In genomic region chr13:34462843-34463242, GRCh38 we compare ENCODE assay signal across 13 cellular contexts.
A peak's percentile ranks its signal among the peaks of the same experiment; 100 is the strongest.
DNase-seq lines count a peak whose midpoint lies in the region; TF ChIP-seq lines count a peak whose summit lies in the region.
"Had no signal": no experiment of that assay in that cellular context is flagged by ENCODE, and none has a peak within 500 bp of the region (broad histone marks: within the 10 kb centered on the region; RNA-seq: fewer than 3 reads in every experiment).

No MANE protein-coding gene starts in this region.

- DNase-seq in GM04504 (ENCODE audit: low read depth) (peak; percentile 30), SW480 (ENCODE audit: low spot score) (peak; percentile 28), foreskin fibroblast (peak; percentile 70 to 88), skeletal muscle cell (ENCODE audit: low read depth) (peak; percentile 2), KG1 (lab: John Stamatoyannopoulos, UW) (no peak), T-helper 9 cell (no peak), NCI-H82 (lab: John Stamatoyannopoulos, UW) (no peak), NCI-H1930 (lab: John Stamatoyannopoulos, UW) (no peak)
- DNase-seq: activated CD4-positive, CD25-positive, alpha-beta regulatory T cell treated with anti-CD3 and anti-CD28 coated beads, Interleukin-2, amount 50 U/mL, for 72 hours; hypothalamus; NCI-H524 treated with DMSO at 0.1 percent for 48 hours; SJCRH30 had no signal

- H3K4me3 ChIP-seq in foreskin fibroblast (ENCODE audit: low read depth in 1 of 2, low read length in 2 of 2) (no peak overlapping the region), skeletal muscle cell (ENCODE audit: low read depth, low read length) (no peak overlapping the region)
- H3K4me3 ChIP-seq: GM12878, SJCRH30 had no signal

- TF ChIP-seq CTCF in foreskin fibroblast (IDR thresholded peaks at IDR 0.05; ENCODE audit: low read depth, low read length): no peak

Comparison
In these comparisons a context has a peak if more than half of its experiments do, and no peak if none do; other contexts are left out.
1. DNase-seq: peak in GM04504 (single experiment), SW480 (single experiment), foreskin fibroblast (2 of 2) and skeletal muscle cell (single experiment); none in KG1 (single experiment), T-helper 9 cell (single experiment), NCI-H82 (single experiment) and NCI-H1930 (0 of 2).